Comparison of ENCODE assay signal across 9 cellular contexts in the genomic region with DNA sequence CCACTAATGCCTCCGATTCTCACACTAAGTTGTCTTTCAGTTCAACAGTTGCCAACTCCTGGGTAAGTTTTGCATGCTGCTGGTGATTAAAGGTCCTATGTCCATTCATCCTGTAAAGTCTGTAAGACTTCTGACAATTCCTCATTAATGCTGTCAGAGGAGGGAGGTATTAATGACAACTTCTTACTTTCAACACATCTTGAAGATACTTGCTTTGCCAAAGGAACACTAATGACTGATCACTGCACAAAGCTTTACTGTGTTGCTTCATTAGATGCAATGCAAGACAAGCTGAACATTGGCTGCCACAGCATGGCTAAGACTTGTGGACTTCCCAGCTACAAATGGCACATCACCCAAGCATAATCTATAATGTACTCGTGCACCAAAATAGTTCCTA.
"Had no signal": no experiment of that assay in that cellular context is flagged by ENCODE, and none has a peak within 500 bp of the region (broad histone marks: within the 10 kb centered on the region; RNA-seq: fewer than 3 reads in every experiment).

No MANE protein-coding gene starts in this region.

- H3K4me3 ChIP-seq: GM23248, HAP-1 had no signal

- H3K9ac ChIP-seq: GM23248 had no signal

- H3K27me3 Mint-ChIP-seq: IgD-negative memory B cell had no signal

- DNase-seq: GM23248, GOT3, H7, HFFc6 had no signal

- FAIRE-seq: HepG2 had no signal

- ATAC-seq: HCT116, HepG2 had no signal

- H2AFZ ChIP-seq: GM23248 had no signal

- H3K9me3 ChIP-seq: HAP-1 had no signal

- H3K27ac ChIP-seq: GM23248, HL-60 had no signal

- H3K27ac Mint-ChIP-seq: HFFc6, IgD-negative memory B cell had no signal

- H3K36me3 ChIP-seq: HAP-1 had no signal

- H3K4me1 ChIP-seq: HAP-1 had no signal

- H3K4me3 Mint-ChIP-seq: HFFc6, IgD-negative memory B cell had no signal

- H3K9me3 Mint-ChIP-seq: IgD-negative memory B cell had no signal
